In genomic region chr4:113049421-113050355, GRCh38 we compare ENCODE assay signal across 8 cellular contexts. TPM values are rescaled to one million over a fixed set of nuclear protein-coding genes. Genes with fewer than 3 reads are reported as not detected.
DNase-seq lines count a peak whose midpoint lies in the region; ATAC-seq and TF ChIP-seq lines count a peak whose summit lies in the region.

Gene ANK2, plus strand, starts transcription at chr4:113049653. Its CDS starts 76 bp downstream, at chr4:113049729.

- no peak for TF ChIP-seq CTCF in MCF 10A (IDR thresholded peaks at IDR 0.05; ENCODE audit: unreplicated experiment)
- TF ChIP-seq CTCF in mammary epithelial cell (conservative IDR thresholded peaks at IDR 0.05 in 1 of 2, IDR thresholded peaks at IDR 0.05 in 1 of 2; ENCODE audit: extremely low read depth in 1 of 2, insufficient read depth in 1 of 2, low read depth in 1 of 2, low read length in 2 of 2): no peak
- no peak for TF ChIP-seq CTCF in dorsolateral prefrontal cortex (IDR thresholded peaks at IDR 0.05 in 54 of 56, conservative IDR thresholded peaks at IDR 0.05 in 2 of 56; ENCODE audit: low read depth in 1 of 56, partially characterized antibody in 56 of 56)

- POLR2A ChIA-PET in MCF 10A (lab: Yijun Ruan, JAX): interaction anchor here (0.8 kb wide), 1 partner anchor 14 kb away, joined by 3 read pairs; no protein-coding TSS in a partner anchor

- no peaks in the 10 kb centered on the region for H4K20me1 ChIP-seq in mammary epithelial cell (ENCODE audit: insufficient read depth, low read length)

- H3K36me3 ChIP-seq in mammary epithelial cell (ENCODE audit: insufficient read depth, low read length) (no peaks in the 10 kb centered on the region), mesenchymal stem cell (ENCODE audit: control insufficient read depth in 1 of 2, insufficient read depth in 2 of 2, low read depth in 1 of 2, low read length in 2 of 2) (no peaks in the 10 kb centered on the region)

- in situ Hi-C loops in mammary epithelial cell (cut with MboI; ENCODE audit: low sequenced_read_pairs in 2 of 2): no loop called here

- H3K27ac ChIP-seq in mammary epithelial cell (ENCODE audit: insufficient read depth, low read depth, low read length) (no peak within 1 kb of the TSS), dorsolateral prefrontal cortex (peak within 1 kb of the TSS; percentile 49 to 92 (median 85)), mesenchymal stem cell (ENCODE audit: low read length, poor library complexity, severe bottlenecking) (no peak within 1 kb of the TSS)

- H3K14ac ChIP-seq in mesenchymal stem cell (ENCODE audit: low read length in 2 of 2): no peak within 1 kb of the TSS

- 23% methylated on average over 18 of the region's 20 CpGs for WGBS in mammary epithelial cell (ENCODE audit: low coverage, missing lambda C conversion rate)
- WGBS in mesenchymal stem cell: 56% methylated on average over 20 of the region's 20 CpGs

- intact Hi-C loops in MCF 10A (cut with micrococcal nuclease): no loop called here
- intact Hi-C loops in mammary epithelial cell (cut with micrococcal nuclease): no loop called here
- intact Hi-C loops in dorsolateral prefrontal cortex (cut with DNase I): loop anchor here (5.0 kb wide), 2 partner anchors 37 to 42 kb away; no protein-coding TSS in a partner anchor

- no peaks in the 10 kb centered on the region for H3K79me2 ChIP-seq in mammary epithelial cell (ENCODE audit: insufficient read depth, low read length)

- H2BK15ac ChIP-seq in mesenchymal stem cell (ENCODE audit: low read depth, poor library complexity, severe bottlenecking): no peak within 1 kb of the TSS

- H4K91ac ChIP-seq in mesenchymal stem cell (ENCODE audit: low read length): no peak within 1 kb of the TSS

- H2AFZ ChIP-seq in mammary epithelial cell (ENCODE audit: low read depth, low read length): no peak within 1 kb of the TSS
- no peak within 1 kb of the TSS for H2AFZ ChIP-seq in mesenchymal stem cell (ENCODE audit: low read depth, low read length)

- H4K8ac ChIP-seq in mesenchymal stem cell (ENCODE audit: low read length): no peak within 1 kb of the TSS

- BruUV-seq in MCF 10A (replicated peaks; lab: Mats Ljungman, UMichigan) (no TSS peak), mammary epithelial cell (replicated peaks; lab: Mats Ljungman, UMichigan) (no TSS peak)

- dilution Hi-C loops in mammary epithelial cell (cut with HindIII; ENCODE audit: low sequenced_read_pairs): no loop called here

- no peak for TF ChIP-seq POLR2A in erythroblast (IDR thresholded peaks at IDR 0.05; ENCODE audit: low read length)

- H3K9me3 ChIP-seq in mammary epithelial cell (replicated peaks; ENCODE audit: insufficient read depth, low read length): no peaks in the 10 kb centered on the region
- no peaks in the 10 kb centered on the region for H3K9me3 ChIP-seq in mesenchymal stem cell (ENCODE audit: control insufficient read depth, low read length)

- H2BK120ac ChIP-seq in mesenchymal stem cell (ENCODE audit: low read depth, low read length): no peak within 1 kb of the TSS

- H3K4me1 ChIP-seq in mammary epithelial cell (ENCODE audit: insufficient read depth, low read length): no peaks in the 10 kb centered on the region
- H3K4me1 ChIP-seq in mesenchymal stem cell (ENCODE audit: control insufficient read depth, insufficient read depth, low read depth, low read length): peaks cover 3% of the 10 kb centered on the region

- H3K4me3 ChIP-seq in mammary epithelial cell (replicated peaks in 1 of 3; ENCODE audit: insufficient read depth in 1 of 3, low read depth in 2 of 3, low read length in 3 of 3) (no peak within 1 kb of the TSS), dorsolateral prefrontal cortex (peak within 1 kb of the TSS; percentile 39 to 79 (median 64)), mesenchymal stem cell (ENCODE audit: insufficient read depth in 1 of 2, low read depth in 1 of 2, low read length in 2 of 2) (peak within 1 kb of the TSS in 1 of 2 experiments; percentile 30)

- H2BK5ac ChIP-seq in mesenchymal stem cell (ENCODE audit: low read depth, low read length, poor library complexity, severe bottlenecking): no peak within 1 kb of the TSS

- no peaks in the 10 kb centered on the region for H3K27me3 Mint-ChIP-seq in MCF 10A (ENCODE audit: insufficient read depth, unreplicated experiment)

- H3K27ac Mint-ChIP-seq in MCF 10A (ENCODE audit: low read depth, unreplicated experiment): no peak within 1 kb of the TSS
- no peak within 1 kb of the TSS for H3K27ac Mint-ChIP-seq in stimulated activated effector memory CD8-positive, alpha-beta T cell treated with anti-CD3 and anti-CD28 coated beads, Interleukin-12 subunit alpha, Interleukin-12 subunit beta, amount 100 ng/mL, for 72 hours

- no peak within 1 kb of the TSS for H2AK5ac ChIP-seq in mesenchymal stem cell (ENCODE audit: low read length, severe bottlenecking)

- H3K79me1 ChIP-seq in mesenchymal stem cell (replicated peaks; ENCODE audit: low read length, poor library complexity, severe bottlenecking): peaks cover 1% of the 10 kb centered on the region

- peaks cover 5% of the 10 kb centered on the region for H3K27me3 ChIP-seq in mammary epithelial cell (ENCODE audit: insufficient read depth, low read length)
- no peaks in the 10 kb centered on the region for H3K27me3 ChIP-seq in dorsolateral prefrontal cortex
- no peaks in the 10 kb centered on the region for H3K27me3 ChIP-seq in mesenchymal stem cell (ENCODE audit: control insufficient read depth in 1 of 2, insufficient read depth in 1 of 2, low read length in 2 of 2)

- no peaks in the 10 kb centered on the region for H3K9me3 Mint-ChIP-seq in MCF 10A (ENCODE audit: unreplicated experiment)
- no peaks in the 10 kb centered on the region for H3K9me3 Mint-ChIP-seq in stimulated activated effector memory CD8-positive, alpha-beta T cell treated with anti-CD3 and anti-CD28 coated beads, Interleukin-12 subunit alpha, Interleukin-12 subunit beta, amount 100 ng/mL, for 72 hours

- DNase-seq in MCF 10A (ENCODE audit: unreplicated experiment) (no peak), mammary epithelial cell (no peak), dorsolateral prefrontal cortex (peak; percentile 55 to 81 (median 75)), mesenchymal stem cell (no peak), erythroblast (lab: John Stamatoyannopoulos, UW) (no peak), LoVo (ENCODE audit: low spot score) (no peak)
- no peak for DNase-seq in stimulated activated effector memory CD8-positive, alpha-beta T cell treated with anti-CD3 and anti-CD28 coated beads, Interleukin-12 subunit alpha, Interleukin-12 subunit beta, amount 100 ng/mL, for 72 hours (ENCODE audit: low spot score in 2 of 2)

- H3K4me1 Mint-ChIP-seq in MCF 10A (ENCODE audit: insufficient read depth, unreplicated experiment): peaks cover 7% of the 10 kb centered on the region
- peaks cover 5% of the 10 kb centered on the region for H3K4me1 Mint-ChIP-seq in stimulated activated effector memory CD8-positive, alpha-beta T cell treated with anti-CD3 and anti-CD28 coated beads, Interleukin-12 subunit alpha, Interleukin-12 subunit beta, amount 100 ng/mL, for 72 hours

- CTCF ChIA-PET in MCF 10A (lab: Yijun Ruan, JAX) (no interaction called here), mammary epithelial cell (lab: Charles Lee; ENCODE audit: low non-redundant PET) (no interaction called here)

- H3K9ac ChIP-seq in mammary epithelial cell (ENCODE audit: insufficient read depth, low read length) (no peak within 1 kb of the TSS), mesenchymal stem cell (ENCODE audit: low read length) (peak within 1 kb of the TSS; percentile 33)

- H3K36me3 Mint-ChIP-seq in MCF 10A (ENCODE audit: insufficient read depth, unreplicated experiment): no peaks in the 10 kb centered on the region
- H3K36me3 Mint-ChIP-seq in stimulated activated effector memory CD8-positive, alpha-beta T cell treated with anti-CD3 and anti-CD28 coated beads, Interleukin-12 subunit alpha, Interleukin-12 subunit beta, amount 100 ng/mL, for 72 hours: no peaks in the 10 kb centered on the region

- no peak within 1 kb of the TSS for H3K4me3 Mint-ChIP-seq in MCF 10A (ENCODE audit: unreplicated experiment)
- no peak within 1 kb of the TSS for H3K4me3 Mint-ChIP-seq in stimulated activated effector memory CD8-positive, alpha-beta T cell treated with anti-CD3 and anti-CD28 coated beads, Interleukin-12 subunit alpha, Interleukin-12 subunit beta, amount 100 ng/mL, for 72 hours

- H2BK12ac ChIP-seq in mesenchymal stem cell (ENCODE audit: low read length in 2 of 2): no peak within 1 kb of the TSS

- H3K18ac ChIP-seq in mesenchymal stem cell (ENCODE audit: low read depth in 1 of 2, low read length in 2 of 2): no peak within 1 kb of the TSS

- H3K4ac ChIP-seq in mesenchymal stem cell (ENCODE audit: low read depth in 1 of 2, low read length in 2 of 2): no peak within 1 kb of the TSS

- ATAC-seq in stimulated activated effector memory CD8-positive, alpha-beta T cell treated with anti-CD3 and anti-CD28 coated beads, Interleukin-12 subunit alpha, Interleukin-12 subunit beta, amount 100 ng/mL, for 72 hours: no peak
- ATAC-seq in GM18511 (IDR thresholded peaks at IDR 0.05; ENCODE audit: unreplicated experiment): no peak

- H3K4me2 ChIP-seq in mammary epithelial cell (ENCODE audit: insufficient read depth, low read depth, low read length) (no peak within 1 kb of the TSS), mesenchymal stem cell (ENCODE audit: low read length, poor library complexity, severe bottlenecking) (peak within 1 kb of the TSS; percentile 20)

- H3K23ac ChIP-seq in mesenchymal stem cell (ENCODE audit: low read length in 2 of 2): no peak within 1 kb of the TSS

RNA-seq across cellular contexts. Expression of gene ANK2, which starts in this region (rescaled TPM):
- 37.4 and 41.2 TPM in 2 replicates for total RNA-seq in MCF 10A (2022)
- total RNA-seq in mammary epithelial cell: 10 to 100 TPM in 1 of 2 donors, 1 to 10 TPM in 1; 6.9 to 44.3 TPM
- 0.69 TPM for polyA plus RNA-seq in mammary epithelial cell
- 24.1 TPM for polyA minus RNA-seq in mammary epithelial cell
- total RNA-seq in dorsolateral prefrontal cortex: 100 to 1,000 TPM; 454 to 846 (median 697) TPM
- 13.8 TPM for polyA plus RNA-seq in mesenchymal stem cell (2013, experiment 1 of 2)
- polyA plus RNA-seq in mesenchymal stem cell (2013, experiment 2 of 2): 13.4 TPM

Comparison
In these comparisons a context has a peak if more than half of its experiments do, and no peak if none do; other contexts are left out.
1. RNA of gene ANK2 (total RNA-seq): 454 to 846 TPM in dorsolateral prefrontal cortex; 6.9 to 44.3 TPM in mammary epithelial cell and 37.4 to 41.2 TPM in MCF 10A; every median in the first group is over 10 times any median in the second.
2. DNase-seq: peak in dorsolateral prefrontal cortex (10 of 10); none in MCF 10A (single experiment), mammary epithelial cell (single experiment), mesenchymal stem cell (single experiment), erythroblast (0 of 2), LoVo (single experiment) and stimulated activated effector memory CD8-positive, alpha-beta T cell treated with anti-CD3 and anti-CD28 coated beads, Interleukin-12 subunit alpha, Interleukin-12 subunit beta, amount 100 ng/mL, for 72 hours (0 of 2).
3. H3K27ac ChIP-seq: peak in dorsolateral prefrontal cortex (59 of 59); none in mammary epithelial cell (single experiment) and mesenchymal stem cell (single experiment).
4. H3K4me3 ChIP-seq: peak in dorsolateral prefrontal cortex (59 of 59); none in mammary epithelial cell (0 of 3).
5. intact Hi-C loops: an anchor here in dorsolateral prefrontal cortex (5.0 kb wide); none called in MCF 10A and mammary epithelial cell.